Comparison of ENCODE assay signal across 27 cellular contexts in the genomic region with DNA sequence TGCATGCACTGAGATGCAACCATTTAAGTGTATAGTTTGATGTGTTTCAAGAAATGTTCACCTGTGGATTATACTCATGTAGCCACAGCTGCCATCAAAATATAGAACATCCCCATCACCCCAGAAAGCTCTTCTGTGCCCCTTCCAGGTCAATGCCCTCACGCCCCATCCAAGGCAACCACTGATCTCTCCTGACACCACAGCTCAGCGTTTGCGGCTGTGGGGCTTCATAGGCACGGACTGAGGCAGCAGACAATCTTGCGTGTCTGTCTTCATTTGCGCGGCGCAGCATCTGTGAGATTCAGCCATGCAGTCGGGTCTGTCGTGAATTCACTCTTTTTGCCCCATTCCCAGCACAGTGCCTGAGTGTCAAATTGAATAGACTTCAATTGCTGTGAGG.
"Had no signal": no experiment of that assay in that cellular context is flagged by ENCODE, and none has a peak within 500 bp of the region (broad histone marks: within the 10 kb centered on the region; RNA-seq: fewer than 3 reads in every experiment).

No MANE protein-coding gene starts in this region.

- H3K27me3 ChIP-seq: brain microvascular endothelial cell had no signal

- DNase-seq: activated CD4-positive, alpha-beta memory T cell treated with anti-CD3 and anti-CD28 coated beads for 36 hours; activated CD4-positive, alpha-beta T cell treated with anti-CD3 and anti-CD28 coated beads for 48 hours; activated CD4-positive, CD25-positive, alpha-beta regulatory T cell treated with anti-CD3 and anti-CD28 coated beads, Interleukin-2, amount 50 U/mL, for 72 hours; activated gamma-delta T cell treated with Interleukin-2 at 50 U/mL for 16 hours; activated naive CD4-positive, alpha-beta T cell treated with anti-CD3 and anti-CD28 coated beads, Interleukin-2, amount 10 ng/mL, durations not matched to agents 7 days and 5 days; activated naive CD8-positive, alpha-beta T cell treated with anti-CD3 and anti-CD28 coated beads for 36 hours; activated T-cell treated with anti-CD3 and anti-CD28 coated beads, Interleukin-2, amount 50 U/mL, for 72 hours; brain microvascular endothelial cell; Karpas-422; MM.1S; NCI-H1105; NCI-H1436 treated with DMSO at 0.1 percent for 48 hours; NCI-H187; NCI-H2081; NCI-H510A treated with DMSO at 0.1 percent for 48 hours; NCI-H69; NK-92 treated with Interleukin-12 subunit alpha and Interleukin-12 subunit beta, amount 100 ng/mL, for 24 hours; OCI-M1; RPMI8226; T-cell; T-helper 2 cell had no signal

- H3K36me3 ChIP-seq: brain microvascular endothelial cell had no signal

- FAIRE-seq: K562 had no signal

- H3K36me3 Mint-ChIP-seq: activated CD4-positive, alpha-beta memory T cell treated with anti-CD3 and anti-CD28 coated beads for 36 hours; activated naive CD4-positive, alpha-beta T cell treated with anti-CD3 and anti-CD28 coated beads, Interleukin-2, amount 10 ng/mL, durations not matched to agents 7 days and 5 days; activated naive CD8-positive, alpha-beta T cell treated with anti-CD3 and anti-CD28 coated beads for 36 hours; T-cell; WTC11 had no signal

- H3K27ac Mint-ChIP-seq: activated CD4-positive, alpha-beta memory T cell treated with anti-CD3 and anti-CD28 coated beads for 36 hours; activated naive CD4-positive, alpha-beta T cell treated with anti-CD3 and anti-CD28 coated beads, Interleukin-2, amount 10 ng/mL, durations not matched to agents 7 days and 5 days; activated naive CD8-positive, alpha-beta T cell treated with anti-CD3 and anti-CD28 coated beads for 36 hours; activated T-cell treated with anti-CD3 and anti-CD28 coated beads, Interleukin-2, amount 50 U/mL, for 72 hours; activated T-helper 2 cell treated with anti-CD3 and anti-CD28 coated beads, Interferon-gamma antibody, Interleukin-2, Interleukin-4, amounts not matched to agents 10 μg/mL and 5 μg/mL and 100 μg/mL, durations not matched to agents 14 hours and 24 hours and 36 hours; T-cell; WTC11 had no signal

- H3K9me3 Mint-ChIP-seq: activated naive CD4-positive, alpha-beta T cell treated with anti-CD3 and anti-CD28 coated beads, Interleukin-2, amount 10 ng/mL, durations not matched to agents 7 days and 5 days; activated T-cell treated with anti-CD3 and anti-CD28 coated beads, Interleukin-2, amount 50 U/mL, for 72 hours; activated T-helper 2 cell treated with anti-CD3 and anti-CD28 coated beads, Interferon-gamma antibody, Interleukin-2, Interleukin-4, amounts not matched to agents 10 μg/mL and 5 μg/mL and 100 μg/mL, durations not matched to agents 14 hours and 24 hours and 36 hours had no signal

- H3K4me1 Mint-ChIP-seq: activated naive CD4-positive, alpha-beta T cell treated with anti-CD3 and anti-CD28 coated beads, Interleukin-2, amount 10 ng/mL, durations not matched to agents 7 days and 5 days; activated naive CD8-positive, alpha-beta T cell treated with anti-CD3 and anti-CD28 coated beads for 36 hours had no signal

- ATAC-seq: activated T-cell treated with anti-CD3 and anti-CD28 coated beads, Interleukin-2, amount 50 U/mL, for 72 hours; K562; Panc1; Right ventricle myocardium inferior; T-cell; WTC11 had no signal

- H3K4me3 ChIP-seq: K562, SK-N-MC had no signal

- H3K27ac ChIP-seq: brain microvascular endothelial cell, SK-N-MC had no signal

- H3K4me3 Mint-ChIP-seq: activated CD4-positive, alpha-beta memory T cell treated with anti-CD3 and anti-CD28 coated beads for 36 hours; activated naive CD4-positive, alpha-beta T cell treated with anti-CD3 and anti-CD28 coated beads, Interleukin-2, amount 10 ng/mL, durations not matched to agents 7 days and 5 days; activated naive CD8-positive, alpha-beta T cell treated with anti-CD3 and anti-CD28 coated beads for 36 hours; activated T-cell treated with anti-CD3 and anti-CD28 coated beads, Interleukin-2, amount 50 U/mL, for 72 hours; T-cell; WTC11 had no signal
